Comparison of ENCODE assay signal across 1 cellular context in the genomic region with DNA sequence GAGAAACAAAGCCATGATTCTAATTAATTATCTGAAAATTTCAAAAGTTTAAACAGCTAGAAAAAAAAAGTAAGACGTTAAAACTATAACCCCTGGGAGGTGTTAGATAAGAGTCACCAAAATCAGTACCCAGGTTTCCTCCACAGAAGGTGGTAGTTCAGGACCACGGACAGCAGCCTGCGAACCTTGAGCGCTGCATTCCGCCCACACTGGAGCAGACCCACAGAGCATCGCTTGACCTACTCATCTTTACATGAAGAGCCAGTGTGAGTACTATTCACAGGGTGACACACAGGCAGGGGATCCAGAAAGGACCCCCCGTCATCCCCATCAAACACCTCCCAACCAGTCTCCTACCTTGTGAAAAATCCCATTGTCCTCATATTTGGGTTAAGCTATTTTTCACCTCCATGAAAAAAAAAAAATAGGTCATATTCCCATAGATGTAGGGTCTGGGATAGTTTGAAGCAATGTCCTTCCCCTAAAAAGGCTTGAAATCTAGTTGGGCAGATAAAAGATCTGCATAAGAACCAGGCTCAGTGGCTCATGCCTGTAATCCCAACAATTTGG.
TF ChIP-seq lines count a peak whose summit lies in the region.

No MANE protein-coding gene starts in this region.

TF ChIP-seq in HepG2, 621 proteins besides CTCF, POLR2A, EP300 and RAD21 (continued from another document and continues in another):
- TF ChIP-seq ZBTB42 (CRISPR knock-in tag; IDR thresholded peaks at IDR 0.05) (0 out of 2 replicates have a peak, but pooled peaks have one; percentile 33), ZNF557 (CRISPR knock-in tag; IDR thresholded peaks at IDR 0.05) (peak; percentile 92), ZNF160 (CRISPR knock-in tag; IDR thresholded peaks at IDR 0.05) (0 out of 2 replicates have a peak, but pooled peaks have one; percentile 42), TGIF2 (CRISPR knock-in tag; IDR thresholded peaks at IDR 0.05) (peak; percentile 79), ZNF451 (CRISPR knock-in tag; IDR thresholded peaks at IDR 0.05) (no peak), SIX4 (CRISPR knock-in tag; IDR thresholded peaks at IDR 0.05) (peak; percentile 76), ZNF615 (CRISPR knock-in tag; IDR thresholded peaks at IDR 0.05; ENCODE audit: borderline replicate concordance) (no peak), ZNF17 (CRISPR knock-in tag; IDR thresholded peaks at IDR 0.05) (no peak), SMAD3 (CRISPR knock-in tag; IDR thresholded peaks at IDR 0.05) (peak; percentile 93), MAZ (IDR thresholded peaks at IDR 0.05; ENCODE audit: borderline replicate concordance, low read depth, low read length) (no peak), MAZ (CRISPR knock-in tag; IDR thresholded peaks at IDR 0.05; ENCODE audit: low read depth) (0 out of 2 replicates have a peak, but pooled peaks have one; percentile 28), ZFAT (CRISPR knock-in tag; conservative IDR thresholded peaks at IDR 0.05) (no peak), PPARG (CRISPR knock-in tag; conservative IDR thresholded peaks at IDR 0.05) (peak; percentile 63), ZMYM3 (CRISPR knock-in tag; IDR thresholded peaks at IDR 0.05) (no peak), ZNF264 (CRISPR knock-in tag; IDR thresholded peaks at IDR 0.05) (peak; percentile 83; the same call in 1 of the 2 replicates), ZIK1 (CRISPR knock-in tag; IDR thresholded peaks at IDR 0.05; ENCODE audit: borderline replicate concordance, low read depth) (0 out of 2 replicates have a peak, but pooled peaks have one; percentile 59), HES4 (CRISPR knock-in tag; IDR thresholded peaks at IDR 0.05; ENCODE audit: borderline replicate concordance) (peak; percentile 72; the same call in 1 of the 2 replicates), ZSCAN30 (CRISPR knock-in tag; IDR thresholded peaks at IDR 0.05) (no peak), KLF16 (CRISPR knock-in tag; IDR thresholded peaks at IDR 0.05) (peak in 1 of 2 experiments; percentile 86; a peak in 2 of 4 replicates), SP2 (CRISPR knock-in tag; IDR thresholded peaks at IDR 0.05) (no peak), CBFB (CRISPR knock-in tag; IDR thresholded peaks at IDR 0.05) (no peak), KLF11 (CRISPR knock-in tag; IDR thresholded peaks at IDR 0.05) (peak; percentile 98), ATF1 (CRISPR knock-in tag; IDR thresholded peaks at IDR 0.05) (no peak), SPEN (CRISPR knock-in tag; IDR thresholded peaks at IDR 0.05; ENCODE audit: low read depth) (no peak), ZNF672 (CRISPR knock-in tag; IDR thresholded peaks at IDR 0.05) (no peak), HMG20B (CRISPR knock-in tag; conservative IDR thresholded peaks at IDR 0.05) (no peak), ZMAT3 (CRISPR knock-in tag; conservative IDR thresholded peaks at IDR 0.05) (0 out of 2 replicates have a peak, but pooled peaks have one; percentile 40), KDM4B (CRISPR knock-in tag; IDR thresholded peaks at IDR 0.05) (peak; percentile 56; the same call in 1 of the 2 replicates)
- TF ChIP-seq, protein P1, sequence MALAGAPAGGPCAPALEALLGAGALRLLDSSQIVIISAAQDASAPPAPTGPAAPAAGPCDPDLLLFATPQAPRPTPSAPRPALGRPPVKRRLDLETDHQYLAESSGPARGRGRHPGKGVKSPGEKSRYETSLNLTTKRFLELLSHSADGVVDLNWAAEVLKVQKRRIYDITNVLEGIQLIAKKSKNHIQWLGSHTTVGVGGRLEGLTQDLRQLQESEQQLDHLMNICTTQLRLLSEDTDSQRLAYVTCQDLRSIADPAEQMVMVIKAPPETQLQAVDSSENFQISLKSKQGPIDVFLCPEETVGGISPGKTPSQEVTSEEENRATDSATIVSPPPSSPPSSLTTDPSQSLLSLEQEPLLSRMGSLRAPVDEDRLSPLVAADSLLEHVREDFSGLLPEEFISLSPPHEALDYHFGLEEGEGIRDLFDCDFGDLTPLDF (CRISPR knock-in tag; IDR thresholded peaks at IDR 0.05): 0 out of 2 replicates have a peak, but pooled peaks have one; percentile 34
- TF ChIP-seq, protein P2, sequence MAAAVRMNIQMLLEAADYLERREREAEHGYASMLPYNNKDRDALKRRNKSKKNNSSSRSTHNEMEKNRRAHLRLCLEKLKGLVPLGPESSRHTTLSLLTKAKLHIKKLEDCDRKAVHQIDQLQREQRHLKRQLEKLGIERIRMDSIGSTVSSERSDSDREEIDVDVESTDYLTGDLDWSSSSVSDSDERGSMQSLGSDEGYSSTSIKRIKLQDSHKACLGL (CRISPR knock-in tag; IDR thresholded peaks at IDR 0.05): peak; percentile 48; the same call in 1 of the 2 replicates
- TF ChIP-seq, protein P3, sequence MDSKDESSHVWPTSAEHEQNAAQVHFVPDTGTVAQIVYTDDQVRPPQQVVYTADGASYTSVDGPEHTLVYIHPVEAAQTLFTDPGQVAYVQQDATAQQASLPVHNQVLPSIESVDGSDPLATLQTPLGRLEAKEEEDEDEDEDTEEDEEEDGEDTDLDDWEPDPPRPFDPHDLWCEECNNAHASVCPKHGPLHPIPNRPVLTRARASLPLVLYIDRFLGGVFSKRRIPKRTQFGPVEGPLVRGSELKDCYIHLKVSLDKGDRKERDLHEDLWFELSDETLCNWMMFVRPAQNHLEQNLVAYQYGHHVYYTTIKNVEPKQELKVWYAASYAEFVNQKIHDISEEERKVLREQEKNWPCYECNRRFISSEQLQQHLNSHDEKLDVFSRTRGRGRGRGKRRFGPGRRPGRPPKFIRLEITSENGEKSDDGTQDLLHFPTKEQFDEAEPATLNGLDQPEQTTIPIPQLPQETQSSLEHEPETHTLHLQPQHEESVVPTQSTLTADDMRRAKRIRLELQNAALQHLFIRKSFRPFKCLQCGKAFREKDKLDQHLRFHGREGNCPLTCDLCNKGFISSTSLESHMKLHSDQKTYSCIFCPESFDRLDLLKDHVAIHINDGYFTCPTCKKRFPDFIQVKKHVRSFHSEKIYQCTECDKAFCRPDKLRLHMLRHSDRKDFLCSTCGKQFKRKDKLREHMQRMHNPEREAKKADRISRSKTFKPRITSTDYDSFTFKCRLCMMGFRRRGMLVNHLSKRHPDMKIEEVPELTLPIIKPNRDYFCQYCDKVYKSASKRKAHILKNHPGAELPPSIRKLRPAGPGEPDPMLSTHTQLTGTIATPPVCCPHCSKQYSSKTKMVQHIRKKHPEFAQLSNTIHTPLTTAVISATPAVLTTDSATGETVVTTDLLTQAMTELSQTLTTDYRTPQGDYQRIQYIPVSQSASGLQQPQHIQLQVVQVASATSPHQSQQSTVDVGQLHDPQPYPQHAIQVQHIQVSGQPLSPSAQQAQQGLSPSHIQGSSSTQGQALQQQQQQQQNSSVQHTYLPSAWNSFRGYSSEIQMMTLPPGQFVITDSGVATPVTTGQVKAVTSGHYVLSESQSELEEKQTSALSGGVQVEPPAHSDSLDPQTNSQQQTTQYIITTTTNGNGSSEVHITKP (CRISPR knock-in tag; IDR thresholded peaks at IDR 0.05; ENCODE audit: low read depth): peak; percentile 38; the same call in 1 of the 2 replicates
- TF ChIP-seq, protein P4, sequence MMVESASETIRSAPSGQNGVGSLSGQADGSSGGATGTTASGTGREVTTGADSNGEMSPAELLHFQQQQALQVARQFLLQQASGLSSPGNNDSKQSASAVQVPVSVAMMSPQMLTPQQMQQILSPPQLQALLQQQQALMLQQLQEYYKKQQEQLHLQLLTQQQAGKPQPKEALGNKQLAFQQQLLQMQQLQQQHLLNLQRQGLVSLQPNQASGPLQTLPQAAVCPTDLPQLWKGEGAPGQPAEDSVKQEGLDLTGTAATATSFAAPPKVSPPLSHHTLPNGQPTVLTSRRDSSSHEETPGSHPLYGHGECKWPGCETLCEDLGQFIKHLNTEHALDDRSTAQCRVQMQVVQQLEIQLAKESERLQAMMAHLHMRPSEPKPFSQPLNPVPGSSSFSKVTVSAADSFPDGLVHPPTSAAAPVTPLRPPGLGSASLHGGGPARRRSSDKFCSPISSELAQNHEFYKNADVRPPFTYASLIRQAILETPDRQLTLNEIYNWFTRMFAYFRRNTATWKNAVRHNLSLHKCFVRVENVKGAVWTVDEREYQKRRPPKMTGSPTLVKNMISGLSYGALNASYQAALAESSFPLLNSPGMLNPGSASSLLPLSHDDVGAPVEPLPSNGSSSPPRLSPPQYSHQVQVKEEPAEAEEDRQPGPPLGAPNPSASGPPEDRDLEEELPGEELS (CRISPR knock-in tag; IDR thresholded peaks at IDR 0.05): 0 out of 2 replicates have a peak, but pooled peaks have one; percentile 27
- TF ChIP-seq, protein P5, sequence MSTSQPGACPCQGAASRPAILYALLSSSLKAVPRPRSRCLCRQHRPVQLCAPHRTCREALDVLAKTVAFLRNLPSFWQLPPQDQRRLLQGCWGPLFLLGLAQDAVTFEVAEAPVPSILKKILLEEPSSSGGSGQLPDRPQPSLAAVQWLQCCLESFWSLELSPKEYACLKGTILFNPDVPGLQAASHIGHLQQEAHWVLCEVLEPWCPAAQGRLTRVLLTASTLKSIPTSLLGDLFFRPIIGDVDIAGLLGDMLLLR (CRISPR knock-in tag; IDR thresholded peaks at IDR 0.05): no peak
- TF ChIP-seq, protein P6, sequence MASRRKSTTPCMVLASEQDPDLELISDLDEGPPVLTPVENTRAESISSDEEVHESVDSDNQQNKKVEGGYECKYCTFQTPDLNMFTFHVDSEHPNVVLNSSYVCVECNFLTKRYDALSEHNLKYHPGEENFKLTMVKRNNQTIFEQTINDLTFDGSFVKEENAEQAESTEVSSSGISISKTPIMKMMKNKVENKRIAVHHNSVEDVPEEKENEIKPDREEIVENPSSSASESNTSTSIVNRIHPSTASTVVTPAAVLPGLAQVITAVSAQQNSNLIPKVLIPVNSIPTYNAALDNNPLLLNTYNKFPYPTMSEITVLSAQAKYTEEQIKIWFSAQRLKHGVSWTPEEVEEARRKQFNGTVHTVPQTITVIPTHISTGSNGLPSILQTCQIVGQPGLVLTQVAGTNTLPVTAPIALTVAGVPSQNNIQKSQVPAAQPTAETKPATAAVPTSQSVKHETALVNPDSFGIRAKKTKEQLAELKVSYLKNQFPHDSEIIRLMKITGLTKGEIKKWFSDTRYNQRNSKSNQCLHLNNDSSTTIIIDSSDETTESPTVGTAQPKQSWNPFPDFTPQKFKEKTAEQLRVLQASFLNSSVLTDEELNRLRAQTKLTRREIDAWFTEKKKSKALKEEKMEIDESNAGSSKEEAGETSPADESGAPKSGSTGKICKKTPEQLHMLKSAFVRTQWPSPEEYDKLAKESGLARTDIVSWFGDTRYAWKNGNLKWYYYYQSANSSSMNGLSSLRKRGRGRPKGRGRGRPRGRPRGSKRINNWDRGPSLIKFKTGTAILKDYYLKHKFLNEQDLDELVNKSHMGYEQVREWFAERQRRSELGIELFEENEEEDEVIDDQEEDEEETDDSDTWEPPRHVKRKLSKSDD (CRISPR knock-in tag; IDR thresholded peaks at IDR 0.05; ENCODE audit: low read depth): peak; percentile 49; the same call in 1 of the 2 replicates
- TF ChIP-seq, protein P7, sequence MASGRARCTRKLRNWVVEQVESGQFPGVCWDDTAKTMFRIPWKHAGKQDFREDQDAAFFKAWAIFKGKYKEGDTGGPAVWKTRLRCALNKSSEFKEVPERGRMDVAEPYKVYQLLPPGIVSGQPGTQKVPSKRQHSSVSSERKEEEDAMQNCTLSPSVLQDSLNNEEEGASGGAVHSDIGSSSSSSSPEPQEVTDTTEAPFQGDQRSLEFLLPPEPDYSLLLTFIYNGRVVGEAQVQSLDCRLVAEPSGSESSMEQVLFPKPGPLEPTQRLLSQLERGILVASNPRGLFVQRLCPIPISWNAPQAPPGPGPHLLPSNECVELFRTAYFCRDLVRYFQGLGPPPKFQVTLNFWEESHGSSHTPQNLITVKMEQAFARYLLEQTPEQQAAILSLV (CRISPR knock-in tag; IDR thresholded peaks at IDR 0.05; ENCODE audit: borderline replicate concordance): no peak
- TF ChIP-seq, protein P8, sequence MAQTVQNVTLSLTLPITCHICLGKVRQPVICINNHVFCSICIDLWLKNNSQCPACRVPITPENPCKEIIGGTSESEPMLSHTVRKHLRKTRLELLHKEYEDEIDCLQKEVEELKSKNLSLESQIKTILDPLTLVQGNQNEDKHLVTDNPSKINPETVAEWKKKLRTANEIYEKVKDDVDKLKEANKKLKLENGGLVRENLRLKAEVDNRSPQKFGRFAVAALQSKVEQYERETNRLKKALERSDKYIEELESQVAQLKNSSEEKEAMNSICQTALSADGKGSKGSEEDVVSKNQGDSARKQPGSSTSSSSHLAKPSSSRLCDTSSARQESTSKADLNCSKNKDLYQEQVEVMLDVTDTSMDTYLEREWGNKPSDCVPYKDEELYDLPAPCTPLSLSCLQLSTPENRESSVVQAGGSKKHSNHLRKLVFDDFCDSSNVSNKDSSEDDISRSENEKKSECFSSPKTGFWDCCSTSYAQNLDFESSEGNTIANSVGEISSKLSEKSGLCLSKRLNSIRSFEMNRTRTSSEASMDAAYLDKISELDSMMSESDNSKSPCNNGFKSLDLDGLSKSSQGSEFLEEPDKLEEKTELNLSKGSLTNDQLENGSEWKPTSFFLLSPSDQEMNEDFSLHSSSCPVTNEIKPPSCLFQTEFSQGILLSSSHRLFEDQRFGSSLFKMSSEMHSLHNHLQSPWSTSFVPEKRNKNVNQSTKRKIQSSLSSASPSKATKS (CRISPR knock-in tag; IDR thresholded peaks at IDR 0.05): 0 out of 2 replicates have a peak, but pooled peaks have one; percentile 41
- TF ChIP-seq, protein P9, sequence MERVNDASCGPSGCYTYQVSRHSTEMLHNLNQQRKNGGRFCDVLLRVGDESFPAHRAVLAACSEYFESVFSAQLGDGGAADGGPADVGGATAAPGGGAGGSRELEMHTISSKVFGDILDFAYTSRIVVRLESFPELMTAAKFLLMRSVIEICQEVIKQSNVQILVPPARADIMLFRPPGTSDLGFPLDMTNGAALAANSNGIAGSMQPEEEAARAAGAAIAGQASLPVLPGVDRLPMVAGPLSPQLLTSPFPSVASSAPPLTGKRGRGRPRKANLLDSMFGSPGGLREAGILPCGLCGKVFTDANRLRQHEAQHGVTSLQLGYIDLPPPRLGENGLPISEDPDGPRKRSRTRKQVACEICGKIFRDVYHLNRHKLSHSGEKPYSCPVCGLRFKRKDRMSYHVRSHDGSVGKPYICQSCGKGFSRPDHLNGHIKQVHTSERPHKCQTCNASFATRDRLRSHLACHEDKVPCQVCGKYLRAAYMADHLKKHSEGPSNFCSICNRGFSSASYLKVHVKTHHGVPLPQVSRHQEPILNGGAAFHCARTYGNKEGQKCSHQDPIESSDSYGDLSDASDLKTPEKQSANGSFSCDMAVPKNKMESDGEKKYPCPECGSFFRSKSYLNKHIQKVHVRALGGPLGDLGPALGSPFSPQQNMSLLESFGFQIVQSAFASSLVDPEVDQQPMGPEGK (CRISPR knock-in tag; IDR thresholded peaks at IDR 0.05): peak; percentile 58; the same call in 1 of the 2 replicates
- TF ChIP-seq, protein P10, sequence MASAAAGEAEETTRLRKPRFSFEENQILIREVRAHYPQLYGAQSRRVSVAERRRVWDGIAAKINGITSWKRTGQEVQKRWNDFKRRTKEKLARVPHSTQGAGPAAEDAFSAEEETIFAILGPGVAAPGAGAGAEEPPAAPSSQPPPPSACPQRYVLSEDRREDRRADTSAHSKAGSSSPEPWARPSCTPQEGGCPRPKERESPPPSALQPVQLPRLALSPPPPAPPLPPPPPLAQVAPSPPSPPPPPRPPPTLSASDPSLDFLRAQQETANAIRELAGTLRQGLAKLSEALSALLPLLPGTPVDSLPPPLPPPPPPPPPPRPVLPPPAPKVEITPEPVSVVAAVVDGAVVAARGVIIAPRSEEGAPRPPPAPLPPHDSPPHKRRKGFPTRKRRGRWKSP (CRISPR knock-in tag; IDR thresholded peaks at IDR 0.05): 0 out of 2 replicates have a peak, but pooled peaks have one; percentile 36
